Comparison of ENCODE assay signal across 11 cellular contexts in the genomic region with DNA sequence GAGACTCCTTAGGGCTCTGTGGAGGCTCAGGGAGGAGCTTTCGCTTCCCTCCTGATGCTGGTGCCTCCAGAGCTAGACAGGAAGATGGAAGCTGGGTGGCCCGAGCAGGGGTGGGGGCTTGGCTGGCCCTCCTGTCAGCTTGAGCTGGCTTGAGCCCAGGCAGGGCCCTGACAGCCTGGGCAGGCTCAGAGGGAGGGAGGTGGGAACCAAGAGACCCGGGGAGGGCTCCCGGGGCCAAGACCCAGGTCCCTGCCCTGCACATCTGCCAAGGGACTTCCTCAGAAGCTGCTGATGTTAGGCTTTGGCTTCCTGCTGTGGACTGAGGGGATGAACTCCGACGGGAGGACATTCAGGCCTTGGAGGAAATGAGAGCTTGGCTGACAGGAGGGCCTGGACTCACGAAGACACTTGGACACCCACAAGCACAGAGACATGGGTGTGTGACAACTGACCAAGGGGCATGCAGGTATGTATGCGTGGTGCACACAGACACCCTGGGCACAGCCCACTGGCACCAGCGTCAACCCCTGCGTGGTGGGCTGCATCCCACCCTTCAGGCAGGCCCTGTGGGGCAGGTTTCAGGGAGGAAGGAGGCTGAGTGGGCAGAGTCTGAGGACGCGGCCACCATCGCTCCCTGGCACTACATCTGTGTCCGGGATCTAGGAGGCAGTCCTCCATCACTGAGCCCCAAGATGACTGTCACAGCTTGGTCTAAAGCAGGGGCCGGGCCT. TPM values are rescaled to one million over a fixed set of nuclear protein-coding genes. Genes with fewer than 3 reads are reported as not detected.
DNase-seq lines count a peak whose midpoint lies in the region; FAIRE-seq and TF ChIP-seq lines count a peak whose summit lies in the region.
"Had no signal": no experiment of that assay in that cellular context is flagged by ENCODE, and none has a peak within 500 bp of the region (broad histone marks: within the 10 kb centered on the region; RNA-seq: fewer than 3 reads in every experiment).

No MANE protein-coding gene starts in this region.

- no peak overlapping the region for H3K4me3 ChIP-seq in neutrophil (ENCODE audit: low read depth in 1 of 2, low read length in 1 of 2)
- H3K4me3 ChIP-seq in HAP-1, result no peak overlapping the region
- H3K4me3 ChIP-seq: cardiac muscle cell, lung had no signal

- peak; percentile 9 for FAIRE-seq in GM12892 (lab: Jason Lieb, UNC)
- FAIRE-seq: TTC549 had no signal

- TF ChIP-seq POLR2A in GM12892 (IDR thresholded peaks at IDR 0.05; ENCODE audit: low read depth, low read length), result no peak

- no peak for TF ChIP-seq CTCF in neutrophil (IDR thresholded peaks at IDR 0.05)

- peak overlapping the region; percentile 59 for H3K4me3 Mint-ChIP-seq in dendritic cell treated with granulocyte-macrophage colony-stimulating factor and Interleukin-4, amounts not matched to agents 40 ng/mL and 50 ng/mL, for 4 days
- H3K4me3 Mint-ChIP-seq: activated T-cell treated with anti-CD3 and anti-CD28 coated beads, Interleukin-2, amount 50 U/mL, for 4 hours had no signal

- H3K36me3 Mint-ChIP-seq in dendritic cell treated with granulocyte-macrophage colony-stimulating factor and Interleukin-4, amounts not matched to agents 40 ng/mL and 50 ng/mL, for 4 days (ENCODE audit: low read depth), result peaks cover 7% of the 10 kb centered on the region

- no peaks in the 10 kb centered on the region for H3K9me3 Mint-ChIP-seq in dendritic cell treated with granulocyte-macrophage colony-stimulating factor and Interleukin-4, amounts not matched to agents 40 ng/mL and 50 ng/mL, for 4 days
- H3K9me3 Mint-ChIP-seq: activated T-cell treated with anti-CD3 and anti-CD28 coated beads, Interleukin-2, amount 50 U/mL, for 4 hours had no signal

- peak overlapping the region; percentile 94 for H3K27ac Mint-ChIP-seq in dendritic cell treated with granulocyte-macrophage colony-stimulating factor and Interleukin-4, amounts not matched to agents 40 ng/mL and 50 ng/mL, for 4 days

- peaks cover 51% of the 10 kb centered on the region for H3K4me1 Mint-ChIP-seq in dendritic cell treated with granulocyte-macrophage colony-stimulating factor and Interleukin-4, amounts not matched to agents 40 ng/mL and 50 ng/mL, for 4 days (ENCODE audit: low read depth)

- H3K27ac ChIP-seq in neutrophil, result peak overlapping the region; percentile 39
- H3K27ac ChIP-seq: cardiac muscle cell had no signal

- H3K27me3 ChIP-seq in neutrophil, result no peaks in the 10 kb centered on the region
- H3K27me3 ChIP-seq in HAP-1 (ENCODE audit: low read depth), result no peaks in the 10 kb centered on the region
- H3K27me3 ChIP-seq: cardiac muscle cell had no signal

- no peaks in the 10 kb centered on the region for H3K9me3 ChIP-seq in neutrophil
- no peaks in the 10 kb centered on the region for H3K9me3 ChIP-seq in HAP-1

- no peaks in the 10 kb centered on the region for H3K27me3 Mint-ChIP-seq in dendritic cell treated with granulocyte-macrophage colony-stimulating factor and Interleukin-4, amounts not matched to agents 40 ng/mL and 50 ng/mL, for 4 days

- DNase-seq in GM12892 (ENCODE audit: insufficient read length) (no peak), germinal center (ENCODE audit: low spot score) (no peak), HAP-1 (ENCODE audit: low spot score in 2 of 2) (no peak), NCI-H82 treated with DMSO at 0.1 percent for 48 hours (lab: John Stamatoyannopoulos, UW; ENCODE audit: unreplicated experiment) (no peak)
- DNase-seq: activated T-cell treated with anti-CD3 and anti-CD28 coated beads, Interleukin-2, amount 50 U/mL, for 4 hours; NCI-H1436 treated with DMSO at 0.1 percent for 48 hours had no signal

- H3K36me3 ChIP-seq in neutrophil (peaks cover under 1% of the 10 kb centered on the region), HAP-1 (replicated peaks) (peaks cover 7% of the 10 kb centered on the region)
- H3K36me3 ChIP-seq: cardiac muscle cell had no signal

- intact Hi-C loops in dendritic cell treated with granulocyte-macrophage colony-stimulating factor and Interleukin-4, amounts not matched to agents 40 ng/mL and 50 ng/mL, for 4 days (cut with micrococcal nuclease), result loop anchor here (2.0 to 5.0 kb wide), 2 partner anchors 15 to 60 kb away; partner anchors contain the start of gene MAML1

- H3K4me1 ChIP-seq in neutrophil (ENCODE audit: control insufficient read depth in 1 of 2, insufficient read depth in 1 of 2, low read depth in 1 of 2, low read length in 1 of 2) (peaks cover 42 to 51% of the 10 kb centered on the region in 2 experiments), HAP-1 (peaks cover 10% of the 10 kb centered on the region)

- in situ Hi-C loops in HAP-1 (cut with MboI; ENCODE audit: low sequenced_read_pairs), result no loop called here

RNA-seq across cellular contexts. Expression of gene LTC4S, which starts 1.7 kb away (rescaled TPM):
- polyA plus RNA-seq in GM12892 (2012; ENCODE audit: missing spikeins), result not detected

RNA-seq across cellular contexts. Expression of gene MGAT4B, which starts 14.6 kb away (rescaled TPM):
- 51.3 TPM for polyA plus RNA-seq in GM12892 (2012; ENCODE audit: missing spikeins)

RNA-seq across cellular contexts. Expression of gene SQSTM1, which starts 28.7 kb away (rescaled TPM):
- polyA plus RNA-seq in GM12892 (2012; ENCODE audit: missing spikeins), result 58.6 TPM

RNA-seq across cellular contexts. Expression of gene MAML1, which starts 59.4 kb away (rescaled TPM):
- polyA plus RNA-seq in GM12892 (2012; ENCODE audit: missing spikeins), result 7.5 TPM
